Comparison of ENCODE assay signal across 2 cellular contexts in the genomic region with DNA sequence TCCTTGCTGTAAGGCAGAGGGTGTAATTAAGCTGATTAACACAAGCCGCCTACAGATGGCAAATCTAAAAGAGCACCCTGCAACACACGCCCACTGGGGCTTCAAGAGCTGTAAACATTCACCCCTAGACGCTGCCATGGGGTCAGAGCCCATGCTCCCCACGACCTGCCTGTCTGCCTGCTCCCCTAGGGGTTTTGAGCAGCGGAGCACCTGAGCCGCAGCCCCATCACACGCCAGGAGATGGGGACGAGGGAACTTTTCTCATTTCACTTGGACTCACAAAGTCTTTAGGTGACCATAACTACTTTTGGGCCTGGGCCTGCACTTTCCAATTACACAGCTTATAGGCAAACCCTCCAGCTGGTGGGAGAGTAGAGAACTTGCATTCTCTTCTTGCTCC.
TF ChIP-seq lines count a peak whose summit lies in the region.

No MANE protein-coding gene starts in this region.

TF ChIP-seq in GM23338, 12 proteins besides CTCF, POLR2A, EP300 and RAD21 (continues in another document):
- TF ChIP-seq ZNF114 (CRISPR knock-in tag; IDR thresholded peaks at IDR 0.05): no peak
- no peak for TF ChIP-seq EZH2phosphoT487 (IDR thresholded peaks at IDR 0.05; ENCODE audit: unreplicated experiment)
- no peak for TF ChIP-seq POLR2AphosphoS5 (IDR thresholded peaks at IDR 0.05; ENCODE audit: low read depth)
- TF ChIP-seq EZH2 (IDR thresholded peaks at IDR 0.05; ENCODE audit: low read depth, unreplicated experiment): no peak
- no peak for TF ChIP-seq CREB1 (CRISPR knock-in tag; IDR thresholded peaks at IDR 0.05; ENCODE audit: low read depth)
- no peak for TF ChIP-seq NANOG (IDR thresholded peaks at IDR 0.05; ENCODE audit: borderline replicate concordance)
- TF ChIP-seq, protein P1, sequence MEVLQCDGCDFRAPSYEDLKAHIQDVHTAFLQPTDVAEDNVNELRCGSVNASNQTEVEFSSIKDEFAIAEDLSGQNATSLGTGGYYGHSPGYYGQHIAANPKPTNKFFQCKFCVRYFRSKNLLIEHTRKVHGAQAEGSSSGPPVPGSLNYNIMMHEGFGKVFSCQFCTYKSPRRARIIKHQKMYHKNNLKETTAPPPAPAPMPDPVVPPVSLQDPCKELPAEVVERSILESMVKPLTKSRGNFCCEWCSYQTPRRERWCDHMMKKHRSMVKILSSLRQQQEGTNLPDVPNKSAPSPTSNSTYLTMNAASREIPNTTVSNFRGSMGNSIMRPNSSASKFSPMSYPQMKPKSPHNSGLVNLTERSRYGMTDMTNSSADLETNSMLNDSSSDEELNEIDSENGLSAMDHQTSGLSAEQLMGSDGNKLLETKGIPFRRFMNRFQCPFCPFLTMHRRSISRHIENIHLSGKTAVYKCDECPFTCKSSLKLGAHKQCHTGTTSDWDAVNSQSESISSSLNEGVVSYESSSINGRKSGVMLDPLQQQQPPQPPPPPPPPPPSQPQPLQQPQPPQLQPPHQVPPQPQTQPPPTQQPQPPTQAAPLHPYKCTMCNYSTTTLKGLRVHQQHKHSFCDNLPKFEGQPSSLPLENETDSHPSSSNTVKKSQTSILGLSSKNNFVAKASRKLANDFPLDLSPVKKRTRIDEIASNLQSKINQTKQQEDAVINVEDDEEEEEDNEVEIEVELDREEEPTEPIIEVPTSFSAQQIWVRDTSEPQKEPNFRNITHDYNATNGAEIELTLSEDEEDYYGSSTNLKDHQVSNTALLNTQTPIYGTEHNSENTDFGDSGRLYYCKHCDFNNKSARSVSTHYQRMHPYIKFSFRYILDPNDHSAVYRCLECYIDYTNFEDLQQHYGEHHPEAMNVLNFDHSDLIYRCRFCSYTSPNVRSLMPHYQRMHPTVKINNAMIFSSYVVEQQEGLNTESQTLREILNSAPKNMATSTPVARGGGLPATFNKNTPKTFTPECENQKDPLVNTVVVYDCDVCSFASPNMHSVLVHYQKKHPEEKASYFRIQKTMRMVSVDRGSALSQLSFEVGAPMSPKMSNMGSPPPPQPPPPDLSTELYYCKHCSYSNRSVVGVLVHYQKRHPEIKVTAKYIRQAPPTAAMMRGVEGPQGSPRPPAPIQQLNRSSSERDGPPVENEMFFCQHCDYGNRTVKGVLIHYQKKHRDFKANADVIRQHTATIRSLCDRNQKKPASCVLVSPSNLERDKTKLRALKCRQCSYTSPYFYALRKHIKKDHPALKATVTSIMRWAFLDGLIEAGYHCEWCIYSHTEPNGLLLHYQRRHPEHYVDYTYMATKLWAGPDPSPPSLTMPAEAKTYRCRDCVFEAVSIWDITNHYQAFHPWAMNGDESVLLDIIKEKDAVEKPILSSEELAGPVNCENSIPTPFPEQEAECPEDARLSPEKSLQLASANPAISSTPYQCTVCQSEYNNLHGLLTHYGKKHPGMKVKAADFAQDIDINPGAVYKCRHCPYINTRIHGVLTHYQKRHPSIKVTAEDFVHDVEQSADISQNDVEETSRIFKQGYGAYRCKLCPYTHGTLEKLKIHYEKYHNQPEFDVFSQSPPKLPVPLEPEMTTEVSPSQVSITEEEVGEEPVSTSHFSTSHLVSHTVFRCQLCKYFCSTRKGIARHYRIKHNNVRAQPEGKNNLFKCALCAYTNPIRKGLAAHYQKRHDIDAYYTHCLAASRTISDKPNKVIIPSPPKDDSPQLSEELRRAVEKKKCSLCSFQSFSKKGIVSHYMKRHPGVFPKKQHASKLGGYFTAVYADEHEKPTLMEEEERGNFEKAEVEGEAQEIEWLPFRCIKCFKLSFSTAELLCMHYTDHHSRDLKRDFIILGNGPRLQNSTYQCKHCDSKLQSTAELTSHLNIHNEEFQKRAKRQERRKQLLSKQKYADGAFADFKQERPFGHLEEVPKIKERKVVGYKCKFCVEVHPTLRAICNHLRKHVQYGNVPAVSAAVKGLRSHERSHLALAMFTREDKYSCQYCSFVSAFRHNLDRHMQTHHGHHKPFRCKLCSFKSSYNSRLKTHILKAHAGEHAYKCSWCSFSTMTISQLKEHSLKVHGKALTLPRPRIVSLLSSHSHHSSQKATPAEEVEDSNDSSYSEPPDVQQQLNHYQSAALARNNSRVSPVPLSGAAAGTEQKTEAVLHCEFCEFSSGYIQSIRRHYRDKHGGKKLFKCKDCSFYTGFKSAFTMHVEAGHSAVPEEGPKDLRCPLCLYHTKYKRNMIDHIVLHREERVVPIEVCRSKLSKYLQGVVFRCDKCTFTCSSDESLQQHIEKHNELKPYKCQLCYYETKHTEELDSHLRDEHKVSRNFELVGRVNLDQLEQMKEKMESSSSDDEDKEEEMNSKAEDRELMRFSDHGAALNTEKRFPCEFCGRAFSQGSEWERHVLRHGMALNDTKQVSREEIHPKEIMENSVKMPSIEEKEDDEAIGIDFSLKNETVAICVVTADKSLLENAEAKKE (CRISPR knock-in tag; IDR thresholded peaks at IDR 0.05): no peak
- no peak for TF ChIP-seq JUNB (IDR thresholded peaks at IDR 0.05; ENCODE audit: unreplicated experiment)
- TF ChIP-seq, protein P2, sequence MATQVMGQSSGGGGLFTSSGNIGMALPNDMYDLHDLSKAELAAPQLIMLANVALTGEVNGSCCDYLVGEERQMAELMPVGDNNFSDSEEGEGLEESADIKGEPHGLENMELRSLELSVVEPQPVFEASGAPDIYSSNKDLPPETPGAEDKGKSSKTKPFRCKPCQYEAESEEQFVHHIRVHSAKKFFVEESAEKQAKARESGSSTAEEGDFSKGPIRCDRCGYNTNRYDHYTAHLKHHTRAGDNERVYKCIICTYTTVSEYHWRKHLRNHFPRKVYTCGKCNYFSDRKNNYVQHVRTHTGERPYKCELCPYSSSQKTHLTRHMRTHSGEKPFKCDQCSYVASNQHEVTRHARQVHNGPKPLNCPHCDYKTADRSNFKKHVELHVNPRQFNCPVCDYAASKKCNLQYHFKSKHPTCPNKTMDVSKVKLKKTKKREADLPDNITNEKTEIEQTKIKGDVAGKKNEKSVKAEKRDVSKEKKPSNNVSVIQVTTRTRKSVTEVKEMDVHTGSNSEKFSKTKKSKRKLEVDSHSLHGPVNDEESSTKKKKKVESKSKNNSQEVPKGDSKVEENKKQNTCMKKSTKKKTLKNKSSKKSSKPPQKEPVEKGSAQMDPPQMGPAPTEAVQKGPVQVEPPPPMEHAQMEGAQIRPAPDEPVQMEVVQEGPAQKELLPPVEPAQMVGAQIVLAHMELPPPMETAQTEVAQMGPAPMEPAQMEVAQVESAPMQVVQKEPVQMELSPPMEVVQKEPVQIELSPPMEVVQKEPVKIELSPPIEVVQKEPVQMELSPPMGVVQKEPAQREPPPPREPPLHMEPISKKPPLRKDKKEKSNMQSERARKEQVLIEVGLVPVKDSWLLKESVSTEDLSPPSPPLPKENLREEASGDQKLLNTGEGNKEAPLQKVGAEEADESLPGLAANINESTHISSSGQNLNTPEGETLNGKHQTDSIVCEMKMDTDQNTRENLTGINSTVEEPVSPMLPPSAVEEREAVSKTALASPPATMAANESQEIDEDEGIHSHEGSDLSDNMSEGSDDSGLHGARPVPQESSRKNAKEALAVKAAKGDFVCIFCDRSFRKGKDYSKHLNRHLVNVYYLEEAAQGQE (IDR thresholded peaks at IDR 0.05; ENCODE audit: unreplicated experiment): no peak
- no peak for TF ChIP-seq STAT1 (IDR thresholded peaks at IDR 0.05; ENCODE audit: unreplicated experiment)

TF ChIP-seq in H1, 55 proteins besides CTCF, POLR2A, EP300 and RAD21:
- TF ChIP-seq SAP30 (IDR thresholded peaks at IDR 0.05; ENCODE audit: insufficient read depth, insufficient replicate concordance, low read length) (no peak), BCL11A (IDR thresholded peaks at IDR 0.05; ENCODE audit: low read depth in 2 of 2, low read length in 2 of 2) (no peak), SP4 (IDR thresholded peaks at IDR 0.05; ENCODE audit: low read length) (no peak), TCF12 (IDR thresholded peaks at IDR 0.05; ENCODE audit: low read depth, low read length) (no peak), RFX5 (IDR thresholded peaks at IDR 0.05; ENCODE audit: borderline replicate concordance, low read depth, low read length) (no peak), CEBPB (IDR thresholded peaks at IDR 0.05; ENCODE audit: low read depth, low read length) (no peak), CHD2 (IDR thresholded peaks at IDR 0.05; ENCODE audit: low read length) (no peak), TAF1 (IDR thresholded peaks at IDR 0.05; ENCODE audit: low read depth, low read length) (no peak), BACH1 (IDR thresholded peaks at IDR 0.05; ENCODE audit: low read length) (no peak), SP1 (IDR thresholded peaks at IDR 0.05; ENCODE audit: low read depth, low read length) (no peak), ASH2L (IDR thresholded peaks at IDR 0.05; ENCODE audit: low read length) (no peak), SP2 (IDR thresholded peaks at IDR 0.05; ENCODE audit: low read length) (no peak), POU5F1 (IDR thresholded peaks at IDR 0.05; ENCODE audit: low read depth, low read length) (no peak), CBX5 (IDR thresholded peaks at IDR 0.05; ENCODE audit: low read depth, low read length) (no peak), EGR1 (IDR thresholded peaks at IDR 0.05; ENCODE audit: borderline replicate concordance, low read depth, low read length) (no peak), HDAC2 (IDR thresholded peaks at IDR 0.05; ENCODE audit: borderline replicate concordance in 1 of 2, low read depth in 2 of 2, low read length in 2 of 2) (no peak), TAF7 (optimal IDR thresholded peaks at IDR 0.05; ENCODE audit: borderline replicate concordance, low read depth, low read length) (no peak)
- TF ChIP-seq, protein P3, sequence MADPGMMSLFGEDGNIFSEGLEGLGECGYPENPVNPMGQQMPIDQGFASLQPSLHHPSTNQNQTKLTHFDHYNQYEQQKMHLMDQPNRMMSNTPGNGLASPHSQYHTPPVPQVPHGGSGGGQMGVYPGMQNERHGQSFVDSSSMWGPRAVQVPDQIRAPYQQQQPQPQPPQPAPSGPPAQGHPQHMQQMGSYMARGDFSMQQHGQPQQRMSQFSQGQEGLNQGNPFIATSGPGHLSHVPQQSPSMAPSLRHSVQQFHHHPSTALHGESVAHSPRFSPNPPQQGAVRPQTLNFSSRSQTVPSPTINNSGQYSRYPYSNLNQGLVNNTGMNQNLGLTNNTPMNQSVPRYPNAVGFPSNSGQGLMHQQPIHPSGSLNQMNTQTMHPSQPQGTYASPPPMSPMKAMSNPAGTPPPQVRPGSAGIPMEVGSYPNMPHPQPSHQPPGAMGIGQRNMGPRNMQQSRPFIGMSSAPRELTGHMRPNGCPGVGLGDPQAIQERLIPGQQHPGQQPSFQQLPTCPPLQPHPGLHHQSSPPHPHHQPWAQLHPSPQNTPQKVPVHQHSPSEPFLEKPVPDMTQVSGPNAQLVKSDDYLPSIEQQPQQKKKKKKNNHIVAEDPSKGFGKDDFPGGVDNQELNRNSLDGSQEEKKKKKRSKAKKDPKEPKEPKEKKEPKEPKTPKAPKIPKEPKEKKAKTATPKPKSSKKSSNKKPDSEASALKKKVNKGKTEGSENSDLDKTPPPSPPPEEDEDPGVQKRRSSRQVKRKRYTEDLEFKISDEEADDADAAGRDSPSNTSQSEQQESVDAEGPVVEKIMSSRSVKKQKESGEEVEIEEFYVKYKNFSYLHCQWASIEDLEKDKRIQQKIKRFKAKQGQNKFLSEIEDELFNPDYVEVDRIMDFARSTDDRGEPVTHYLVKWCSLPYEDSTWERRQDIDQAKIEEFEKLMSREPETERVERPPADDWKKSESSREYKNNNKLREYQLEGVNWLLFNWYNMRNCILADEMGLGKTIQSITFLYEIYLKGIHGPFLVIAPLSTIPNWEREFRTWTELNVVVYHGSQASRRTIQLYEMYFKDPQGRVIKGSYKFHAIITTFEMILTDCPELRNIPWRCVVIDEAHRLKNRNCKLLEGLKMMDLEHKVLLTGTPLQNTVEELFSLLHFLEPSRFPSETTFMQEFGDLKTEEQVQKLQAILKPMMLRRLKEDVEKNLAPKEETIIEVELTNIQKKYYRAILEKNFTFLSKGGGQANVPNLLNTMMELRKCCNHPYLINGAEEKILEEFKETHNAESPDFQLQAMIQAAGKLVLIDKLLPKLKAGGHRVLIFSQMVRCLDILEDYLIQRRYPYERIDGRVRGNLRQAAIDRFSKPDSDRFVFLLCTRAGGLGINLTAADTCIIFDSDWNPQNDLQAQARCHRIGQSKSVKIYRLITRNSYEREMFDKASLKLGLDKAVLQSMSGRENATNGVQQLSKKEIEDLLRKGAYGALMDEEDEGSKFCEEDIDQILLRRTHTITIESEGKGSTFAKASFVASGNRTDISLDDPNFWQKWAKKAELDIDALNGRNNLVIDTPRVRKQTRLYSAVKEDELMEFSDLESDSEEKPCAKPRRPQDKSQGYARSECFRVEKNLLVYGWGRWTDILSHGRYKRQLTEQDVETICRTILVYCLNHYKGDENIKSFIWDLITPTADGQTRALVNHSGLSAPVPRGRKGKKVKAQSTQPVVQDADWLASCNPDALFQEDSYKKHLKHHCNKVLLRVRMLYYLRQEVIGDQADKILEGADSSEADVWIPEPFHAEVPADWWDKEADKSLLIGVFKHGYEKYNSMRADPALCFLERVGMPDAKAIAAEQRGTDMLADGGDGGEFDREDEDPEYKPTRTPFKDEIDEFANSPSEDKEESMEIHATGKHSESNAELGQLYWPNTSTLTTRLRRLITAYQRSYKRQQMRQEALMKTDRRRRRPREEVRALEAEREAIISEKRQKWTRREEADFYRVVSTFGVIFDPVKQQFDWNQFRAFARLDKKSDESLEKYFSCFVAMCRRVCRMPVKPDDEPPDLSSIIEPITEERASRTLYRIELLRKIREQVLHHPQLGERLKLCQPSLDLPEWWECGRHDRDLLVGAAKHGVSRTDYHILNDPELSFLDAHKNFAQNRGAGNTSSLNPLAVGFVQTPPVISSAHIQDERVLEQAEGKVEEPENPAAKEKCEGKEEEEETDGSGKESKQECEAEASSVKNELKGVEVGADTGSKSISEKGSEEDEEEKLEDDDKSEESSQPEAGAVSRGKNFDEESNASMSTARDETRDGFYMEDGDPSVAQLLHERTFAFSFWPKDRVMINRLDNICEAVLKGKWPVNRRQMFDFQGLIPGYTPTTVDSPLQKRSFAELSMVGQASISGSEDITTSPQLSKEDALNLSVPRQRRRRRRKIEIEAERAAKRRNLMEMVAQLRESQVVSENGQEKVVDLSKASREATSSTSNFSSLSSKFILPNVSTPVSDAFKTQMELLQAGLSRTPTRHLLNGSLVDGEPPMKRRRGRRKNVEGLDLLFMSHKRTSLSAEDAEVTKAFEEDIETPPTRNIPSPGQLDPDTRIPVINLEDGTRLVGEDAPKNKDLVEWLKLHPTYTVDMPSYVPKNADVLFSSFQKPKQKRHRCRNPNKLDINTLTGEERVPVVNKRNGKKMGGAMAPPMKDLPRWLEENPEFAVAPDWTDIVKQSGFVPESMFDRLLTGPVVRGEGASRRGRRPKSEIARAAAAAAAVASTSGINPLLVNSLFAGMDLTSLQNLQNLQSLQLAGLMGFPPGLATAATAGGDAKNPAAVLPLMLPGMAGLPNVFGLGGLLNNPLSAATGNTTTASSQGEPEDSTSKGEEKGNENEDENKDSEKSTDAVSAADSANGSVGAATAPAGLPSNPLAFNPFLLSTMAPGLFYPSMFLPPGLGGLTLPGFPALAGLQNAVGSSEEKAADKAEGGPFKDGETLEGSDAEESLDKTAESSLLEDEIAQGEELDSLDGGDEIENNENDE (IDR thresholded peaks at IDR 0.05; ENCODE audit: insufficient replicate concordance, low read length): no peak
- TF ChIP-seq, protein P4, sequence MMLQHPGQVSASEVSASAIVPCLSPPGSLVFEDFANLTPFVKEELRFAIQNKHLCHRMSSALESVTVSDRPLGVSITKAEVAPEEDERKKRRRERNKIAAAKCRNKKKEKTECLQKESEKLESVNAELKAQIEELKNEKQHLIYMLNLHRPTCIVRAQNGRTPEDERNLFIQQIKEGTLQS (IDR thresholded peaks at IDR 0.05; ENCODE audit: insufficient read depth, low read depth, low read length): no peak
TF ChIP-seq in H1: peak in this region for 0.
